Comparison of ENCODE assay signal across 8 cellular contexts in genomic region chr13:41652735-41653361, GRCh38.
DNase-seq lines count a peak whose midpoint lies in the region; ATAC-seq and TF ChIP-seq lines count a peak whose summit lies in the region.

No MANE protein-coding gene starts in this region.

- H3K27ac Mint-ChIP-seq in CD4-positive, alpha-beta T cell, result no peak overlapping the region

- H3K36me3 Mint-ChIP-seq in CD4-positive, alpha-beta T cell (ENCODE audit: low read depth), result no peaks in the 10 kb centered on the region

- no peaks in the 10 kb centered on the region for H3K79me1 ChIP-seq in mesendoderm (ENCODE audit: low read length)

- H3K27ac ChIP-seq in CD4-positive, alpha-beta T cell (ENCODE audit: low read depth, low read length), result no peak overlapping the region
- no peak overlapping the region for H3K27ac ChIP-seq in mesendoderm (ENCODE audit: low read depth, low read length)

- POLR2A ChIA-PET in CD4-positive, alpha-beta T cell (lab: Charles Lee), result interaction anchor here (0.6 to 2.0 kb wide), 7 partner anchors 189 to 592 kb away, joined by 3 to 24 read pairs (median 4); partner anchors contain the start of genes RGCC and WBP4

- no peak overlapping the region for H4K8ac ChIP-seq in mesendoderm (ENCODE audit: low read depth, low read length)

- ATAC-seq in CD4-positive, alpha-beta T cell (ENCODE audit: poor library complexity), result peak; percentile 60
- ATAC-seq in HG03354 (IDR thresholded peaks at IDR 0.05; ENCODE audit: poor library complexity, severe bottlenecking, unreplicated experiment) (no peak), GM18520 (IDR thresholded peaks at IDR 0.05; ENCODE audit: unreplicated experiment) (no peak)

- whole genome bisulfite sequencing in mesendoderm (ENCODE audit: extremely low coverage, insufficient coverage, low lambda C conversion rate), result no CpG with 5 or more reads among the region's 4 CpGs

- H3K9me3 Mint-ChIP-seq in CD4-positive, alpha-beta T cell, result no peaks in the 10 kb centered on the region

- intact Hi-C loops in CD4-positive, alpha-beta T cell (cut with DNase I, micrococcal nuclease), result loop anchor here (1.0 to 10.0 kb wide), 7 partner anchors 194 to 576 kb away; no protein-coding TSS in a partner anchor

- no peak overlapping the region for H3K4me3 ChIP-seq in mesendoderm (ENCODE audit: low read length)

- peaks cover 6% of the 10 kb centered on the region for H3K4me1 ChIP-seq in mesendoderm (ENCODE audit: control insufficient read depth, low read depth, low read length)

- no peak overlapping the region for H2BK15ac ChIP-seq in mesendoderm (replicated peaks; ENCODE audit: low read depth)

- TF ChIP-seq CTCF in CD4-positive, alpha-beta T cell (IDR thresholded peaks at IDR 0.05), result peak; percentile 73

- no peak overlapping the region for H3K18ac ChIP-seq in mesendoderm (ENCODE audit: low read length)

- no peaks in the 10 kb centered on the region for H3K27me3 ChIP-seq in CD4-positive, alpha-beta T cell (ENCODE audit: control insufficient read depth, insufficient read depth, low read length)
- no peaks in the 10 kb centered on the region for H3K27me3 ChIP-seq in mesendoderm (ENCODE audit: insufficient read depth, low read length, poor library complexity)

- no peaks in the 10 kb centered on the region for H3K9me3 ChIP-seq in CD4-positive, alpha-beta T cell (ENCODE audit: control insufficient read depth, low read length)

- H3K4ac ChIP-seq in mesendoderm (ENCODE audit: low read depth, low read length), result no peak overlapping the region

- CTCF ChIA-PET in CD4-positive, alpha-beta T cell (lab: Charles Lee), result interaction anchor here (0.6 to 2.6 kb wide), 14 partner anchors 10 to 342 kb away, joined by 3 to 12 read pairs (median 4); partner anchors contain the start of gene NAA16

- no peak overlapping the region for H3K4me3 Mint-ChIP-seq in CD4-positive, alpha-beta T cell

- H2BK120ac ChIP-seq in mesendoderm (ENCODE audit: low read depth, low read length), result no peak overlapping the region

- no peak overlapping the region for H3K9ac ChIP-seq in mesendoderm (ENCODE audit: low read length)

- H3K56ac ChIP-seq in mesendoderm (ENCODE audit: low read length), result no peak overlapping the region

- peak in 8 of 10 experiments; percentile 7 to 40 (median 24) for DNase-seq in CD4-positive, alpha-beta T cell
- peak; percentile 6 for DNase-seq in GM19238 (ENCODE audit: insufficient read length, low spot score)
- peak; percentile 18 for DNase-seq in RPMI8226
- DNase-seq in dedifferentiated amniotic fluid mesenchymal stem cell (ENCODE audit: extremely low spot score), result peak; percentile 73
- peak; percentile 42 for DNase-seq in mesendoderm
- DNase-seq in SHP77 treated with DMSO at 0.1 percent for 48 hours (lab: John Stamatoyannopoulos, UW), result no peak

- H3K79me2 ChIP-seq in mesendoderm (ENCODE audit: control insufficient read depth, insufficient read depth, low read length), result no peaks in the 10 kb centered on the region

- no peak overlapping the region for H2AK5ac ChIP-seq in mesendoderm (ENCODE audit: low read length)

- no peaks in the 10 kb centered on the region for H3K27me3 Mint-ChIP-seq in CD4-positive, alpha-beta T cell

- no peak overlapping the region for H4K5ac ChIP-seq in mesendoderm (ENCODE audit: low read length)

- H3K4me2 ChIP-seq in mesendoderm (ENCODE audit: low read length), result no peak overlapping the region

- no peaks in the 10 kb centered on the region for H3K36me3 ChIP-seq in mesendoderm (ENCODE audit: control insufficient read depth, insufficient read depth, low read length)

- no peak overlapping the region for H2BK5ac ChIP-seq in mesendoderm (ENCODE audit: low read length)

- H3K23ac ChIP-seq in mesendoderm (ENCODE audit: low read length), result no peak overlapping the region

- H3K4me1 Mint-ChIP-seq in CD4-positive, alpha-beta T cell (ENCODE audit: low read depth), result peaks cover 29% of the 10 kb centered on the region
